17 cellular contexts compared by ENCODE assay signal in the genomic region with DNA sequence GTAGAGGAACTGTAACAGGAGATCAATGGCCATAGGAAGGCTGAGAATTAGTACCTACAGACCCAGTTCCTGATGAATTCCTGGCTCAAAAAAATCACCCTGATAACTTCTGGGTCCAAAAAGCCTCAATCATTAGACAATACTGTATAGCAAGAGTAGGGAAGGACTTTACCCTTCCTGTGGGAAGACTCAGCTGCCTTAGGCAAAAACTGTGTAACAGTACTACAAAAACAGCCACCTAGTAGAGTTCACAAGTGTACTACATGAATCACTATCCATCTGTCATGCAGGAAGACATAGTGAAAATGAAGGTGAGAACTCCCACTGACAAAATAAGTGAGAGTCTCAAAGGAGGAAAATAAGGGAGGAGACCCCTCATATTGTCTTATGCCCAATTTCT. TPM values are rescaled to one million over a fixed set of nuclear protein-coding genes. Genes with fewer than 3 reads are reported as not detected.
DNase-seq lines count a peak whose midpoint lies in the region; ATAC-seq, FAIRE-seq and TF ChIP-seq lines count a peak whose summit lies in the region.
"Had no signal": no experiment of that assay in that cellular context is flagged by ENCODE, and none has a peak within 500 bp of the region (broad histone marks: within the 10 kb centered on the region; RNA-seq: fewer than 3 reads in every experiment).

No MANE protein-coding gene starts in this region.

- H3K4me1 Mint-ChIP-seq in activated naive CD8-positive, alpha-beta T cell (ENCODE audit: low read depth): no peaks in the 10 kb centered on the region
- H3K4me1 Mint-ChIP-seq in activated naive CD8-positive, alpha-beta T cell treated with anti-CD3 and anti-CD28 coated beads for 36 hours: peaks cover 3% of the 10 kb centered on the region
- H3K4me1 Mint-ChIP-seq in naive B cell: peaks cover 15 to 36% (median 34%) of the 10 kb centered on the region in 3 donors

- H3K9me3 Mint-ChIP-seq in activated naive CD8-positive, alpha-beta T cell (ENCODE audit: low read depth): peaks cover 7% of the 10 kb centered on the region
- H3K9me3 Mint-ChIP-seq in activated naive CD8-positive, alpha-beta T cell treated with anti-CD3 and anti-CD28 coated beads for 36 hours: peaks cover 16% of the 10 kb centered on the region
- H3K9me3 Mint-ChIP-seq in naive B cell: peaks cover 0 to 8% (median 0%) of the 10 kb centered on the region in 7 donors

- H3K9ac ChIP-seq in mesenchymal stem cell (ENCODE audit: low read length): no peak overlapping the region
- H3K9ac ChIP-seq: BLaER1 treated with 17β-estradiol and CSF1 and Interleukin-3, amounts not matched to agents 10 nM and 100 nM; GM23248 had no signal

- no peak overlapping the region for H2BK12ac ChIP-seq in mesenchymal stem cell (ENCODE audit: low read length in 2 of 2)

- no peaks in the 10 kb centered on the region for H3K4me1 ChIP-seq in mesenchymal stem cell (ENCODE audit: control insufficient read depth, insufficient read depth, low read depth, low read length)

- no peak overlapping the region for H3K23ac ChIP-seq in mesenchymal stem cell (ENCODE audit: low read length in 2 of 2)

- no peak overlapping the region for H3K14ac ChIP-seq in mesenchymal stem cell (ENCODE audit: low read length in 2 of 2)

- H3K27me3 ChIP-seq in bronchial epithelial cell (ENCODE audit: control insufficient read depth, insufficient read depth, low read length): no peaks in the 10 kb centered on the region
- H3K27me3 ChIP-seq in mesenchymal stem cell (ENCODE audit: control insufficient read depth in 1 of 2, insufficient read depth in 1 of 2, low read length in 2 of 2): no peaks in the 10 kb centered on the region
- H3K27me3 ChIP-seq: BLaER1 treated with 17β-estradiol and CSF1 and Interleukin-3, amounts not matched to agents 10 nM and 100 nM had no signal

- no peak for DNase-seq in activated naive CD8-positive, alpha-beta T cell treated with anti-CD3 and anti-CD28 coated beads for 36 hours
- DNase-seq in bronchial epithelial cell (ENCODE audit: low read depth) (peak; percentile 21), naive B cell (no peak), NCI-H510A (lab: John Stamatoyannopoulos, UW) (no peak), mesenchymal stem cell (no peak)
- DNase-seq: AML-193; CD4-positive, CD25-positive, alpha-beta regulatory T cell; DMS79; GM23248; H7 had no signal

- no peak overlapping the region for H2BK15ac ChIP-seq in mesenchymal stem cell (ENCODE audit: low read depth, poor library complexity, severe bottlenecking)

- H3K27me3 Mint-ChIP-seq in activated naive CD8-positive, alpha-beta T cell: no peaks in the 10 kb centered on the region
- no peaks in the 10 kb centered on the region for H3K27me3 Mint-ChIP-seq in activated naive CD8-positive, alpha-beta T cell treated with anti-CD3 and anti-CD28 coated beads for 36 hours
- no peaks in the 10 kb centered on the region for H3K27me3 Mint-ChIP-seq in naive B cell
- H3K27me3 Mint-ChIP-seq: CD4-positive, CD25-positive, alpha-beta regulatory T cell; IgD-negative memory B cell had no signal

- TF ChIP-seq CTCF in bronchial epithelial cell (IDR thresholded peaks at IDR 0.05; ENCODE audit: insufficient read depth, low read length, severe bottlenecking): no peak

- FAIRE-seq in bronchial epithelial cell (lab: Jason Lieb, UNC): no peak
- FAIRE-seq: GM12878, GM18507 had no signal

- H3K4ac ChIP-seq in mesenchymal stem cell (ENCODE audit: low read depth in 1 of 2, low read length in 2 of 2): no peak overlapping the region

- peak overlapping the region; percentile 17 for H3K27ac Mint-ChIP-seq in activated naive CD8-positive, alpha-beta T cell
- no peak overlapping the region for H3K27ac Mint-ChIP-seq in activated naive CD8-positive, alpha-beta T cell treated with anti-CD3 and anti-CD28 coated beads for 36 hours
- peak overlapping the region in 5 of 6 donors; percentile 1 to 70 (median 35) for H3K27ac Mint-ChIP-seq in naive B cell
- H3K27ac Mint-ChIP-seq: CD4-positive, CD25-positive, alpha-beta regulatory T cell had no signal

- H3K36me3 ChIP-seq in bronchial epithelial cell (ENCODE audit: control insufficient read depth, insufficient read depth, low read length): no peaks in the 10 kb centered on the region
- H3K36me3 ChIP-seq in mesenchymal stem cell (ENCODE audit: control insufficient read depth in 1 of 2, insufficient read depth in 2 of 2, low read depth in 1 of 2, low read length in 2 of 2): no peaks in the 10 kb centered on the region
- H3K36me3 ChIP-seq: BLaER1 treated with 17β-estradiol and CSF1 and Interleukin-3, amounts not matched to agents 10 nM and 100 nM had no signal

- H3K27ac ChIP-seq in mesenchymal stem cell (ENCODE audit: low read length, poor library complexity, severe bottlenecking): no peak overlapping the region
- H3K27ac ChIP-seq: 22Rv1; BLaER1 treated with 17β-estradiol and CSF1 and Interleukin-3, amounts not matched to agents 10 nM and 100 nM; GM23248 had no signal

- H2BK120ac ChIP-seq in mesenchymal stem cell (ENCODE audit: low read depth, low read length): no peak overlapping the region

- no peak overlapping the region for H2AK5ac ChIP-seq in mesenchymal stem cell (ENCODE audit: low read length, severe bottlenecking)

- H3K9me3 ChIP-seq in mesenchymal stem cell (ENCODE audit: control insufficient read depth, low read length): peaks cover 22% of the 10 kb centered on the region

- ATAC-seq in naive B cell (ENCODE audit: low read depth in 2 of 2): no peak
- no peak for ATAC-seq in GM19351 (IDR thresholded peaks at IDR 0.05; ENCODE audit: unreplicated experiment)
- ATAC-seq: GM12878 had no signal

- H3K4me2 ChIP-seq in mesenchymal stem cell (ENCODE audit: low read length, poor library complexity, severe bottlenecking): no peak overlapping the region
- H3K4me2 ChIP-seq: BLaER1 treated with 17β-estradiol and CSF1 and Interleukin-3, amounts not matched to agents 10 nM and 100 nM had no signal

- no peak overlapping the region for H3K18ac ChIP-seq in mesenchymal stem cell (ENCODE audit: low read depth in 1 of 2, low read length in 2 of 2)

- H3K36me3 Mint-ChIP-seq in activated naive CD8-positive, alpha-beta T cell: peaks cover 5% of the 10 kb centered on the region
- peaks cover 5% of the 10 kb centered on the region for H3K36me3 Mint-ChIP-seq in activated naive CD8-positive, alpha-beta T cell treated with anti-CD3 and anti-CD28 coated beads for 36 hours
- no peaks in the 10 kb centered on the region for H3K36me3 Mint-ChIP-seq in naive B cell
- H3K36me3 Mint-ChIP-seq: CD4-positive, CD25-positive, alpha-beta regulatory T cell; IgD-negative memory B cell had no signal

- H3K4me3 ChIP-seq in bronchial epithelial cell (ENCODE audit: low read depth, low read length) (no peak overlapping the region), mesenchymal stem cell (ENCODE audit: insufficient read depth in 1 of 2, low read depth in 1 of 2, low read length in 2 of 2) (no peak overlapping the region)
- H3K4me3 ChIP-seq: BLaER1 treated with 17β-estradiol and CSF1 and Interleukin-3, amounts not matched to agents 10 nM and 100 nM; GM12878; GM23248 had no signal

- no peak overlapping the region for H2BK5ac ChIP-seq in mesenchymal stem cell (ENCODE audit: low read depth, low read length, poor library complexity, severe bottlenecking)

- H2AFZ ChIP-seq in mesenchymal stem cell (ENCODE audit: low read depth, low read length): no peak overlapping the region
- H2AFZ ChIP-seq: GM23248 had no signal

- no peak overlapping the region for H4K91ac ChIP-seq in mesenchymal stem cell (ENCODE audit: low read length)

- H3K79me1 ChIP-seq in mesenchymal stem cell (replicated peaks; ENCODE audit: low read length, poor library complexity, severe bottlenecking): no peaks in the 10 kb centered on the region

- H4K8ac ChIP-seq in mesenchymal stem cell (ENCODE audit: low read length): no peak overlapping the region

- H3K4me3 Mint-ChIP-seq in activated naive CD8-positive, alpha-beta T cell: no peak overlapping the region
- no peak overlapping the region for H3K4me3 Mint-ChIP-seq in activated naive CD8-positive, alpha-beta T cell treated with anti-CD3 and anti-CD28 coated beads for 36 hours
- H3K4me3 Mint-ChIP-seq in naive B cell: peak overlapping the region in 6 of 8 donors; percentile 6 to 71 (median 31)
- H3K4me3 Mint-ChIP-seq: CD4-positive, CD25-positive, alpha-beta regulatory T cell had no signal

RNA-seq across cellular contexts. Expression of a gene that starts 47.6 kb away (rescaled TPM):
- 10 to 100 TPM; 18.0 to 18.5 TPM for total RNA-seq in activated naive CD8-positive, alpha-beta T cell treated with anti-CD3 and anti-CD28 coated beads for 36 hours
- total RNA-seq in bronchial epithelial cell: 1.6 and 3.5 TPM in 2 replicates
- 100 to 1,000 TPM in 2 of 6 donors, 10 to 100 TPM in 4; 75.2 to 122 (median 90.8) TPM for polyA plus RNA-seq in naive B cell (ENCODE audit: low read depth in 6 of 6)
- polyA plus RNA-seq in mesenchymal stem cell (2013, experiment 1 of 2): 9.7 TPM
- polyA plus RNA-seq in mesenchymal stem cell (2013, experiment 2 of 2): 9.5 TPM

Comparison
In these comparisons a context has a peak if more than half of its experiments do, and no peak if none do; other contexts are left out.
1. H3K4me3 Mint-ChIP-seq: peak in naive B cell (6 of 8); none in activated naive CD8-positive, alpha-beta T cell (single experiment) and activated naive CD8-positive, alpha-beta T cell treated with anti-CD3 and anti-CD28 coated beads for 36 hours (single experiment).